ENCODE assay signal across 17 cellular contexts in the genomic region with DNA sequence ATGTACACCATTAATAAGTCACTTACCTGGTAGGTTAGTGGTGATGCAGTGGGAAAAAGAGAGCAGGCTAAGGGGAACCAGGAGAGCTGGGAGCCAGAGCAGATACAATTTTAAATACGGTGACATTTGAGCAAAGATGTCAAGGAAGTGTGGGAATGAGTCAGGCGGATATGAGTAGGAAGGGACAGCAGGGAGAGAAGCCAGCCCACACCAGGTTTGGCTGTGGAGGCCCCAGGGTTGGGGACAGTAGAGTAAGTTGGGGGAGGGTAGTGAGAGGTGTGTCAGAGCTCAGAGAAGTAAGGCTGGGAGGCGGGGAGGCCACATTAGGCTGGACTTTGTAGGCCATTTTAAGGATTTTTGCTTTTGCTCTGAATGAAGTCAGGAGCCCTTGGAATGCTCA.
"Had no signal": no experiment of that assay in that cellular context is flagged by ENCODE, and none has a peak within 500 bp of the region (broad histone marks: within the 10 kb centered on the region; RNA-seq: fewer than 3 reads in every experiment).

No MANE protein-coding gene starts in this region.

- H3K4me3 Mint-ChIP-seq: activated naive CD8-positive, alpha-beta T cell; endodermal cell; naive thymus-derived CD8-positive, alpha-beta T cell had no signal

- H3K9me3 Mint-ChIP-seq: endodermal cell; naive thymus-derived CD8-positive, alpha-beta T cell had no signal

- FAIRE-seq: colon had no signal

- H3K27me3 ChIP-seq: cardiac muscle cell, sigmoid colon, tibial artery had no signal

- ATAC-seq: left cardiac atrium; naive thymus-derived CD8-positive, alpha-beta T cell; stimulated activated naive CD8-positive, alpha-beta T cell treated with anti-CD3 and anti-CD28 coated beads, Interleukin-15, Interleukin-2, amounts not matched to agents 100 U/mL and 50 U/mL, for 24 hours had no signal

- H3K36me3 ChIP-seq: cardiac muscle cell, neutrophil, sigmoid colon, tibial artery had no signal

- DNase-seq: activated CD4-positive, alpha-beta T cell treated with anti-CD3 and anti-CD28 coated beads, Interleukin-2, amount 50 U/mL, for 4 hours; endodermal cell; left cardiac atrium; naive thymus-derived CD8-positive, alpha-beta T cell; posterior cingulate gyrus; sigmoid colon; stimulated activated CD8-positive, alpha-beta memory T cell treated with anti-CD3 and anti-CD28 coated beads, Interleukin-4, amount 100 ng/mL, for 48 hours; stimulated activated naive CD8-positive, alpha-beta T cell treated with anti-CD3 and anti-CD28 coated beads, Interleukin-15, Interleukin-2, amounts not matched to agents 100 U/mL and 50 U/mL, for 24 hours; substantia nigra; T-helper 2 cell; tibial artery had no signal

- H3K36me3 Mint-ChIP-seq: activated naive CD8-positive, alpha-beta T cell; naive thymus-derived CD8-positive, alpha-beta T cell had no signal

- H3K4me1 ChIP-seq: sigmoid colon had no signal

- H3K4me3 ChIP-seq: cardiac muscle cell, sigmoid colon, tibial artery had no signal

- H3K27ac ChIP-seq: cardiac muscle cell, epithelial cell of prostate, neutrophil, sigmoid colon, tibial artery, VCaP had no signal

- H3K27ac Mint-ChIP-seq: activated naive CD8-positive, alpha-beta T cell; endodermal cell; naive thymus-derived CD8-positive, alpha-beta T cell had no signal

- H3K9me3 ChIP-seq: neutrophil, sigmoid colon, tibial artery had no signal
